Comparison of ENCODE assay signal across 1 cellular context in genomic region chrX:41097326-41097725, GRCh38.
TF ChIP-seq lines count a peak whose summit lies in the region.

No MANE protein-coding gene starts in this region.

TF ChIP-seq in GM23338, 12 proteins besides CTCF, POLR2A, EP300 and RAD21 (continued from another document):
- TF ChIP-seq ZNF462 (CRISPR knock-in tag; IDR thresholded peaks at IDR 0.05) (no peak), REST (IDR thresholded peaks at IDR 0.05; ENCODE audit: unreplicated experiment) (no peak), EZH2phosphoT487 (IDR thresholded peaks at IDR 0.05; ENCODE audit: unreplicated experiment) (no peak), NANOG (IDR thresholded peaks at IDR 0.05; ENCODE audit: borderline replicate concordance) (no peak)
TF ChIP-seq in GM23338: peak in this region for 0.
